Comparison of ENCODE assay signal across 1 cellular context in the genomic region with DNA sequence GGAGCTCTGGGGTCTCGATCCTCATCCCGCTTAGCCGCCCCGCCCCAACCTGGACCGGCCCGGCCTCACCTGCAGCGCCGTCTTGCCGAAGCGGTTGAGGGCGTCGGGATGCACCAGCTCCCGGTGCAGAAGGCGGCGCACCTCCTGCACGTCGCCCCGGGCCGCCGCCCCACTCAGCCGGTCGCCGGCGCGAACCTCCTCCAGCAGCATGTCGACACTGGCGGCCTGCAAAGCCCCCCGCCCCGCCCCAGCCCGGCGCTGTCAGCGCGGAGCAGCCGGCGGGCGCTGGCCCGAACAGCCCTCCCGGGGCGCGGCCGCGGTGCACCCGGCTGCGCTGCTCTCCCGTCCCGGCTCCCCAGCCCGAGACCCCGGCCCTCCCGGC.
TF ChIP-seq lines count a peak whose summit lies in the region.

No MANE protein-coding gene starts in this region.

TF ChIP-seq in K562, 482 proteins besides CTCF, POLR2A, EP300 and RAD21 (continued from another document and continues in another):
- TF ChIP-seq BCLAF1 (IDR thresholded peaks at IDR 0.05; ENCODE audit: borderline replicate concordance in 1 of 2, control insufficient read depth in 1 of 2, low read depth in 2 of 2, low read length in 1 of 2) (no peak), NFYB (IDR thresholded peaks at IDR 0.05; ENCODE audit: extremely low read depth, insufficient read length) (no peak), PML (IDR thresholded peaks at IDR 0.05; ENCODE audit: low read length) (no peak), ZC3H8 (IDR thresholded peaks at IDR 0.05) (no peak), ZNF12 (CRISPR knock-in tag; IDR thresholded peaks at IDR 0.05) (no peak), TBP (optimal IDR thresholded peaks at IDR 0.05; ENCODE audit: low read depth, low read length) (no peak), PCBP2 (IDR thresholded peaks at IDR 0.05; ENCODE audit: low read depth, low read length, poor library complexity, severe bottlenecking) (no peak), ATF2 (CRISPR knock-in tag; IDR thresholded peaks at IDR 0.05) (no peak), NONO (IDR thresholded peaks at IDR 0.05; ENCODE audit: low read depth in 2 of 2, low read length in 1 of 2) (peak in 1 of 2 experiments; percentile 84; a peak in 1 of 4 replicates), MYNN (IDR thresholded peaks at IDR 0.05) (no peak), MYNN (CRISPR knock-in tag; IDR thresholded peaks at IDR 0.05) (no peak), ZNF77 (CRISPR knock-in tag; IDR thresholded peaks at IDR 0.05) (no peak), ZNF644 (tag; IDR thresholded peaks at IDR 0.05; ENCODE audit: low read depth) (no peak), ZNF407 (IDR thresholded peaks at IDR 0.05; ENCODE audit: low read depth) (no peak), KDM1A (IDR thresholded peaks at IDR 0.05) (0 out of 4 replicates have a peak, but pooled peaks of 1 of the 2 experiments have one; percentile 0), ZNF280A (IDR thresholded peaks at IDR 0.05; ENCODE audit: low read depth, partially characterized antibody) (no peak), HEY1 (CRISPR knock-in tag; IDR thresholded peaks at IDR 0.05; ENCODE audit: borderline replicate concordance) (no peak), RUNX1 (IDR thresholded peaks at IDR 0.05; ENCODE audit: low read depth) (no peak), GTF2A2 (tag; IDR thresholded peaks at IDR 0.05) (no peak), ZNF696 (CRISPR knock-in tag; conservative IDR thresholded peaks at IDR 0.05) (no peak), ZNF780A (CRISPR knock-in tag; IDR thresholded peaks at IDR 0.05) (no peak), ZNF143 (CRISPR knock-in tag; IDR thresholded peaks at IDR 0.05) (no peak), ZNF3 (CRISPR knock-in tag; IDR thresholded peaks at IDR 0.05) (no peak), BCL6 (CRISPR knock-in tag; IDR thresholded peaks at IDR 0.05) (no peak), SMARCE1 (IDR thresholded peaks at IDR 0.05) (no peak), FOXP1 (CRISPR knock-in tag; IDR thresholded peaks at IDR 0.05) (0 out of 2 replicates have a peak, but pooled peaks have one; percentile 35), KLF10 (CRISPR knock-in tag; IDR thresholded peaks at IDR 0.05) (no peak)
- TF ChIP-seq, protein P1, sequence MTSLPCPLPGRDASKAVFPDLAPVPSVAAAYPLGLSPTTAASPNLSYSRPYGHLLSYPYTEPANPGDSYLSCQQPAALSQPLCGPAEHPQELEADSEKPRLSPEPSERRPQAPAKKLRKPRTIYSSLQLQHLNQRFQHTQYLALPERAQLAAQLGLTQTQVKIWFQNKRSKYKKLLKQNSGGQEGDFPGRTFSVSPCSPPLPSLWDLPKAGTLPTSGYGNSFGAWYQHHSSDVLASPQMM (CRISPR knock-in tag; IDR thresholded peaks at IDR 0.05), result no peak
- TF ChIP-seq, protein P2, sequence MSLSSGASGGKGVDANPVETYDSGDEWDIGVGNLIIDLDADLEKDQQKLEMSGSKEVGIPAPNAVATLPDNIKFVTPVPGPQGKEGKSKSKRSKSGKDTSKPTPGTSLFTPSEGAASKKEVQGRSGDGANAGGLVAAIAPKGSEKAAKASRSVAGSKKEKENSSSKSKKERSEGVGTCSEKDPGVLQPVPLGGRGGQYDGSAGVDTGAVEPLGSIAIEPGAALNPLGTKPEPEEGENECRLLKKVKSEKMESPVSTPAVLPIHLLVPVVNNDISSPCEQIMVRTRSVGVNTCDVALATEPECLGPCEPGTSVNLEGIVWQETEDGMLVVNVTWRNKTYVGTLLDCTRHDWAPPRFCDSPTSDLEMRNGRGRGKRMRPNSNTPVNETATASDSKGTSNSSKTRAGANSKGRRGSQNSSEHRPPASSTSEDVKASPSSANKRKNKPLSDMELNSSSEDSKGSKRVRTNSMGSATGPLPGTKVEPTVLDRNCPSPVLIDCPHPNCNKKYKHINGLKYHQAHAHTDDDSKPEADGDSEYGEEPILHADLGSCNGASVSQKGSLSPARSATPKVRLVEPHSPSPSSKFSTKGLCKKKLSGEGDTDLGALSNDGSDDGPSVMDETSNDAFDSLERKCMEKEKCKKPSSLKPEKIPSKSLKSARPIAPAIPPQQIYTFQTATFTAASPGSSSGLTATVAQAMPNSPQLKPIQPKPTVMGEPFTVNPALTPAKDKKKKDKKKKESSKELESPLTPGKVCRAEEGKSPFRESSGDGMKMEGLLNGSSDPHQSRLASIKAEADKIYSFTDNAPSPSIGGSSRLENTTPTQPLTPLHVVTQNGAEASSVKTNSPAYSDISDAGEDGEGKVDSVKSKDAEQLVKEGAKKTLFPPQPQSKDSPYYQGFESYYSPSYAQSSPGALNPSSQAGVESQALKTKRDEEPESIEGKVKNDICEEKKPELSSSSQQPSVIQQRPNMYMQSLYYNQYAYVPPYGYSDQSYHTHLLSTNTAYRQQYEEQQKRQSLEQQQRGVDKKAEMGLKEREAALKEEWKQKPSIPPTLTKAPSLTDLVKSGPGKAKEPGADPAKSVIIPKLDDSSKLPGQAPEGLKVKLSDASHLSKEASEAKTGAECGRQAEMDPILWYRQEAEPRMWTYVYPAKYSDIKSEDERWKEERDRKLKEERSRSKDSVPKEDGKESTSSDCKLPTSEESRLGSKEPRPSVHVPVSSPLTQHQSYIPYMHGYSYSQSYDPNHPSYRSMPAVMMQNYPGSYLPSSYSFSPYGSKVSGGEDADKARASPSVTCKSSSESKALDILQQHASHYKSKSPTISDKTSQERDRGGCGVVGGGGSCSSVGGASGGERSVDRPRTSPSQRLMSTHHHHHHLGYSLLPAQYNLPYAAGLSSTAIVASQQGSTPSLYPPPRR (CRISPR knock-in tag; IDR thresholded peaks at IDR 0.05; ENCODE audit: borderline replicate concordance), result 0 out of 2 replicates have a peak, but pooled peaks have one; percentile 21
- TF ChIP-seq, protein P3, sequence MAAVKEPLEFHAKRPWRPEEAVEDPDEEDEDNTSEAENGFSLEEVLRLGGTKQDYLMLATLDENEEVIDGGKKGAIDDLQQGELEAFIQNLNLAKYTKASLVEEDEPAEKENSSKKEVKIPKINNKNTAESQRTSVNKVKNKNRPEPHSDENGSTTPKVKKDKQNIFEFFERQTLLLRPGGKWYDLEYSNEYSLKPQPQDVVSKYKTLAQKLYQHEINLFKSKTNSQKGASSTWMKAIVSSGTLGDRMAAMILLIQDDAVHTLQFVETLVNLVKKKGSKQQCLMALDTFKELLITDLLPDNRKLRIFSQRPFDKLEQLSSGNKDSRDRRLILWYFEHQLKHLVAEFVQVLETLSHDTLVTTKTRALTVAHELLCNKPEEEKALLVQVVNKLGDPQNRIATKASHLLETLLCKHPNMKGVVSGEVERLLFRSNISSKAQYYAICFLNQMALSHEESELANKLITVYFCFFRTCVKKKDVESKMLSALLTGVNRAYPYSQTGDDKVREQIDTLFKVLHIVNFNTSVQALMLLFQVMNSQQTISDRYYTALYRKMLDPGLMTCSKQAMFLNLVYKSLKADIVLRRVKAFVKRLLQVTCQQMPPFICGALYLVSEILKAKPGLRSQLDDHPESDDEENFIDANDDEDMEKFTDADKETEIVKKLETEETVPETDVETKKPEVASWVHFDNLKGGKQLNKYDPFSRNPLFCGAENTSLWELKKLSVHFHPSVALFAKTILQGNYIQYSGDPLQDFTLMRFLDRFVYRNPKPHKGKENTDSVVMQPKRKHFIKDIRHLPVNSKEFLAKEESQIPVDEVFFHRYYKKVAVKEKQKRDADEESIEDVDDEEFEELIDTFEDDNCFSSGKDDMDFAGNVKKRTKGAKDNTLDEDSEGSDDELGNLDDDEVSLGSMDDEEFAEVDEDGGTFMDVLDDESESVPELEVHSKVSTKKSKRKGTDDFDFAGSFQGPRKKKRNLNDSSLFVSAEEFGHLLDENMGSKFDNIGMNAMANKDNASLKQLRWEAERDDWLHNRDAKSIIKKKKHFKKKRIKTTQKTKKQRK (IDR thresholded peaks at IDR 0.05; ENCODE audit: borderline replicate concordance, low read depth, low read length), result no peak
